ENCODE assay signal across 23 cellular contexts in the genomic region with DNA sequence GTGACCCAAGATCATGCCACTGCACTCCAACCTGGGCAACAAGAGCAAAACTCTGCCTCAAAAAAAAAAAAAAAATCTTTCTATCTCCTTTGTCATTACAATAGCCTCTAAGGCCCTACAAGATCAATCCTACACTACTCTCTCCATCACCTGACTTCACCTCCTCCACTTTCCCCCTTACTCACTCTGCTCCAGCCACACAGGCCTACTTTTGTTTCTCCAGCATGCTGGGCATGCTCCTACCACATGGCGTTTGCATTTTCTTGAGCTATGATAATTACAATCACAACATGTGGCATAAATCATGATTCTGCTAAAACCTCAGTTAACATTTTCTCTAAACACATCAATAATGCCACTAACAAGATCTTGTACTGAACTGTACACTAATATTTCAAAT.
"Had no signal": no experiment of that assay in that cellular context is flagged by ENCODE, and none has a peak within 500 bp of the region (broad histone marks: within the 10 kb centered on the region; RNA-seq: fewer than 3 reads in every experiment).

No MANE protein-coding gene starts in this region.

- H3K27me3 ChIP-seq: adrenal gland, ascending aorta, dorsolateral prefrontal cortex, esophagus muscularis mucosa, gastrocnemius medialis, ovary, upper lobe of right lung had no signal

- H3K9me3 Mint-ChIP-seq: activated CD4-positive, alpha-beta memory T cell treated with anti-CD3 and anti-CD28 coated beads, Interleukin-2, amount 10 ng/mL, durations not matched to agents 7 days and 5 days; activated T-cell treated with anti-CD3 and anti-CD28 coated beads, Interleukin-2, amount 50 U/mL, for 72 hours; effector memory CD8-positive, alpha-beta T cell; naive thymus-derived CD8-positive, alpha-beta T cell had no signal

- H3K9me3 ChIP-seq: adrenal gland, ascending aorta, esophagus muscularis mucosa, gastrocnemius medialis, neutrophil, ovary, prostate gland, upper lobe of right lung had no signal

- H3K36me3 ChIP-seq: adrenal gland, ascending aorta, gastrocnemius medialis, neutrophil, ovary, prostate gland, upper lobe of right lung had no signal

- H3K27ac Mint-ChIP-seq: activated CD4-positive, alpha-beta memory T cell treated with anti-CD3 and anti-CD28 coated beads, Interleukin-2, amount 10 ng/mL, durations not matched to agents 7 days and 5 days; activated T-cell treated with anti-CD3 and anti-CD28 coated beads, Interleukin-2, amount 50 U/mL, for 72 hours; effector memory CD8-positive, alpha-beta T cell had no signal

- H3K4me1 ChIP-seq: ascending aorta had no signal

- H3K4me3 Mint-ChIP-seq: activated CD4-positive, alpha-beta memory T cell treated with anti-CD3 and anti-CD28 coated beads, Interleukin-2, amount 10 ng/mL, durations not matched to agents 7 days and 5 days; activated T-cell treated with anti-CD3 and anti-CD28 coated beads, Interleukin-2, amount 50 U/mL, for 72 hours; effector memory CD8-positive, alpha-beta T cell; naive thymus-derived CD8-positive, alpha-beta T cell had no signal

- H3K4me3 ChIP-seq: adrenal gland, ascending aorta, dorsolateral prefrontal cortex, esophagus muscularis mucosa, gastrocnemius medialis, lung, ovary, prostate gland, upper lobe of right lung had no signal

- H3K27me3 Mint-ChIP-seq: activated CD4-positive, alpha-beta memory T cell treated with anti-CD3 and anti-CD28 coated beads, Interleukin-2, amount 10 ng/mL, durations not matched to agents 7 days and 5 days; effector memory CD8-positive, alpha-beta T cell had no signal

- H3K27ac ChIP-seq: adrenal gland, ascending aorta, esophagus muscularis mucosa, gastrocnemius medialis, neutrophil, ovary, upper lobe of right lung had no signal

- ATAC-seq: activated T-cell treated with anti-CD3 and anti-CD28 coated beads, Interleukin-2, amount 50 U/mL, for 72 hours; effector memory CD8-positive, alpha-beta T cell; gastrocnemius medialis; left colon; naive thymus-derived CD8-positive, alpha-beta T cell; stimulated activated naive CD8-positive, alpha-beta T cell treated with anti-CD3 and anti-CD28 coated beads, Interleukin-15, Interleukin-2, amounts not matched to agents 100 U/mL and 50 U/mL, for 24 hours; upper lobe of right lung had no signal

- DNase-seq: activated CD4-positive, alpha-beta memory T cell treated with anti-CD3 and anti-CD28 coated beads, Interleukin-2, amount 10 ng/mL, durations not matched to agents 7 days and 5 days; activated CD4-positive, alpha-beta T cell treated with anti-CD3 and anti-CD28 coated beads for 48 hours; activated CD4-positive, CD25-positive, alpha-beta regulatory T cell; activated gamma-delta T cell; activated naive CD4-positive, alpha-beta T cell treated with anti-CD3 and anti-CD28 coated beads, Interleukin-2, amount 50 U/mL, for 16 hours; activated T-cell treated with anti-CD3 and anti-CD28 coated beads, Interleukin-2, amount 50 U/mL, for 72 hours; central memory CD4-positive, alpha-beta T cell; dorsolateral prefrontal cortex; effector memory CD8-positive, alpha-beta T cell; gastrocnemius medialis; islet precursor cell; left colon; naive thymus-derived CD8-positive, alpha-beta T cell; ovary; stimulated activated CD4-positive, alpha-beta T cell treated with anti-CD3 and anti-CD28 coated beads, Interleukin-4, amount 100 ng/mL, for 24 hours; stimulated activated naive CD8-positive, alpha-beta T cell treated with anti-CD3 and anti-CD28 coated beads, Interleukin-15, Interleukin-2, amounts not matched to agents 100 U/mL and 50 U/mL, for 24 hours had no signal
